Comparison of ENCODE assay signal across 1 cellular context in the genomic region with DNA sequence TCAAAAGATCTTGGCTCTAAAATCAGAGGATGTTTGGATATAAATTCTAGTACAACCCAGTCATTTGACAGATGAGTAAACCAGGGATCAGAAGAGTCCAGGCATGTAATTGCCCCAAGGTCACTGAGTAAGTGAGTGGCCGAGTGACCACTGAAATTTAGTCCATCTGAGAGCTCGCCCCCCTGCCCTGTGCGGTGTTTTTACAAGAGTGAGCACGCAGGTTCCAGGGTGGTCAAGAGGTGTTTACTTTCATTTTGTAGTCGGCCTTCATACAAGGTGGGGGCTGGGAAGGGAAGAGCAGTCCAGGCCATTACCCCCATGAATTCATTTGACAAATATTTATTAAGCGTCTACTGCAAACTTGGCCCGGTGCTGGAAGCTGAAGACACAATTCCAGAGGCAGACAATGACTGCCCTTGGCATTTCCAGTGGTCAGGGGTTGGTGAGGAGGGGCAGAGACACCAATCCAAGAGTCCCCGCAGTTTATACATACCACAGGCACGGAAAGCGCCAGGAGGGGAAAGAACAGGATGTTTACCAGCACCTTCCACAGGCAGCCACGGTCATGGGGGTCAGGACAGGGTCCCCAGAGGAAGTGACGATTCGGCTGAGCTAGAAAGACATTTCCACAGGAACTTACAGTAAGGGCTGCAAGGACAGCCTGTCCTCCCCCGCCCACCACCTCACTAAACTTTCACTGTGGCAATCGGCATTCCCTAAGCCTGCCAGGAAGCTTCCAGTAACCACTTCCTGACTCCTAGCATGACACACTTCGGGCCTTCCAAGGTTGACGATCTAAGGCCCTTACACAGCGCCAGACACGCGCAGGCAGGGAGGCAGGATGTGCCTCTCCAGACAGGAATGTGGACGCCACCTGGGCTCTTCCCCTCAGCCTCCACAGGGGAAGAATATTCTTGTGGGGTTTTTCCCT.
TF ChIP-seq lines count a peak whose summit lies in the region.

No MANE protein-coding gene starts in this region.

TF ChIP-seq in IMR-90, 13 proteins besides CTCF, POLR2A, EP300 and RAD21:
- TF ChIP-seq CHD1 (IDR thresholded peaks at IDR 0.05; ENCODE audit: low read depth, low read length) = peak; percentile 55; the same call in 1 of the 2 replicates
- TF ChIP-seq, protein P1, sequence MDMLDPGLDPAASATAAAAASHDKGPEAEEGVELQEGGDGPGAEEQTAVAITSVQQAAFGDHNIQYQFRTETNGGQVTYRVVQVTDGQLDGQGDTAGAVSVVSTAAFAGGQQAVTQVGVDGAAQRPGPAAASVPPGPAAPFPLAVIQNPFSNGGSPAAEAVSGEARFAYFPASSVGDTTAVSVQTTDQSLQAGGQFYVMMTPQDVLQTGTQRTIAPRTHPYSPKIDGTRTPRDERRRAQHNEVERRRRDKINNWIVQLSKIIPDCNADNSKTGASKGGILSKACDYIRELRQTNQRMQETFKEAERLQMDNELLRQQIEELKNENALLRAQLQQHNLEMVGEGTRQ (IDR thresholded peaks at IDR 0.05; ENCODE audit: low read depth, low read length) = peak; percentile 19; the same call in 1 of the 2 replicates
- peak; percentile 95 for TF ChIP-seq CEBPB (IDR thresholded peaks at IDR 0.05; ENCODE audit: low read depth, low read length)
- TF ChIP-seq, protein P2, sequence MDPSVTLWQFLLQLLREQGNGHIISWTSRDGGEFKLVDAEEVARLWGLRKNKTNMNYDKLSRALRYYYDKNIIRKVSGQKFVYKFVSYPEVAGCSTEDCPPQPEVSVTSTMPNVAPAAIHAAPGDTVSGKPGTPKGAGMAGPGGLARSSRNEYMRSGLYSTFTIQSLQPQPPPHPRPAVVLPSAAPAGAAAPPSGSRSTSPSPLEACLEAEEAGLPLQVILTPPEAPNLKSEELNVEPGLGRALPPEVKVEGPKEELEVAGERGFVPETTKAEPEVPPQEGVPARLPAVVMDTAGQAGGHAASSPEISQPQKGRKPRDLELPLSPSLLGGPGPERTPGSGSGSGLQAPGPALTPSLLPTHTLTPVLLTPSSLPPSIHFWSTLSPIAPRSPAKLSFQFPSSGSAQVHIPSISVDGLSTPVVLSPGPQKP (IDR thresholded peaks at IDR 0.05; ENCODE audit: borderline replicate concordance, low read depth, low read length) = no peak
- no peak for TF ChIP-seq RCOR1 (IDR thresholded peaks at IDR 0.05; ENCODE audit: insufficient replicate concordance, low read length)
- TF ChIP-seq MAFK (IDR thresholded peaks at IDR 0.05; ENCODE audit: low read depth, low read length) = peak; percentile 21; the same call in 1 of the 2 replicates
- peak; percentile 26; the same call in 1 of the 2 replicates for TF ChIP-seq NFE2L2 (IDR thresholded peaks at IDR 0.05; ENCODE audit: low read depth, low read length)
- no peak for TF ChIP-seq RFX5 (IDR thresholded peaks at IDR 0.05; ENCODE audit: low read depth, low read length)
- peak; percentile 72 for TF ChIP-seq BHLHE40 (IDR thresholded peaks at IDR 0.05; ENCODE audit: low read depth, low read length)
- 0 out of 2 replicates have a peak, but pooled peaks have one; percentile 3 for TF ChIP-seq MXI1 (IDR thresholded peaks at IDR 0.05; ENCODE audit: borderline replicate concordance, low read depth, low read length)
- peak; percentile 53; the same call in 1 of the 2 replicates for TF ChIP-seq MAZ (IDR thresholded peaks at IDR 0.05; ENCODE audit: borderline replicate concordance, low read depth, low read length)
- peak; percentile 82 for TF ChIP-seq FOS (IDR thresholded peaks at IDR 0.05; ENCODE audit: low read depth, low read length)
- TF ChIP-seq SMC3 (IDR thresholded peaks at IDR 0.05; ENCODE audit: low read depth, low read length) = 0 out of 2 replicates have a peak, but pooled peaks have one; percentile 1
